Comparison of ENCODE assay signal across 1 cellular context in genomic region chr3:110971010-110971585, GRCh38.
TF ChIP-seq lines count a peak whose summit lies in the region.

No MANE protein-coding gene starts in this region.

TF ChIP-seq in GM23338, 12 proteins besides CTCF, POLR2A, EP300 and RAD21 (continued from another document):
- TF ChIP-seq ZNF462 (CRISPR knock-in tag; IDR thresholded peaks at IDR 0.05) (no peak), REST (IDR thresholded peaks at IDR 0.05; ENCODE audit: unreplicated experiment) (no peak), ZNF114 (CRISPR knock-in tag; IDR thresholded peaks at IDR 0.05) (no peak), ZNF331 (CRISPR knock-in tag; IDR thresholded peaks at IDR 0.05; ENCODE audit: low read depth) (no peak), ETS1 (IDR thresholded peaks at IDR 0.05) (no peak), STAT1 (IDR thresholded peaks at IDR 0.05; ENCODE audit: unreplicated experiment) (no peak), JUNB (IDR thresholded peaks at IDR 0.05; ENCODE audit: unreplicated experiment) (no peak), NANOG (IDR thresholded peaks at IDR 0.05; ENCODE audit: borderline replicate concordance) (no peak)
